26 cellular contexts compared by ENCODE assay signal in the genomic region with DNA sequence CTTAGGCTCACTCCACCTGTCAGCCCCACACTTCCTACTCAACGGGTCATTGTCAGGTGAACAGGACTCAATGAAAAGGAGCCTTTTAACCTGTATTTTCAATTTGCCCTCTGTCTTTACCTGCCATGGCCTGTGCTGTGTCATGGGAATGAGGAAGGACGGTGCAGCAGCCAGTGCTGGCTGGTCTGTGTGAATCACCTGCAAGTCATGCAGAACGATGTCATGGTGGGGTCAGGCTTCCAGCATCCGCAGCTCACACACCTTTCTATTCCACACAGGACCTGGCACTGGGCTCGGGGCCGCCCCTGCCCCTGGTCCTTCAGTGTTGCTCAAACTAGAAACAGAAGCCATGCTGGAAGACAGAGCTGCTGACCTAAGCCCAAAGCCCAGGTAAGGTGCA.
DNase-seq lines count a peak whose midpoint lies in the region; ATAC-seq and TF ChIP-seq lines count a peak whose summit lies in the region.
"Had no signal": no experiment of that assay in that cellular context is flagged by ENCODE, and none has a peak within 500 bp of the region (broad histone marks: within the 10 kb centered on the region; RNA-seq: fewer than 3 reads in every experiment).

No MANE protein-coding gene starts in this region.

- POLR2A ChIA-PET in PC-3 (lab: Charles Lee; ENCODE audit: unreplicated experiment) (no interaction called here), T-cell (lab: Charles Lee) (no interaction called here)

- no peaks in the 10 kb centered on the region for H3K79me2 ChIP-seq in PC-3 (ENCODE audit: low read length)

- no peaks in the 10 kb centered on the region for H3K27me3 Mint-ChIP-seq in T-cell
- H3K27me3 Mint-ChIP-seq: T-helper 17 cell had no signal

- BruUV-seq in PC-3 (replicated peaks; lab: Mats Ljungman, UMichigan): no TSS peak

- H3K9me3 Mint-ChIP-seq in T-cell: peaks cover 0 to 2% (median 0%) of the 10 kb centered on the region in 3 donors
- H3K9me3 Mint-ChIP-seq: activated T-cell treated with anti-CD3 and anti-CD28 coated beads, Interleukin-2, amount 50 U/mL, for 72 hours; natural killer cell treated with Interleukin-12 subunit alpha and Interleukin-12 subunit beta and Interleukin-15 and Interleukin-18, amount 100 ng/mL, for 72 hours had no signal

- no peaks in the 10 kb centered on the region for H4K20me1 ChIP-seq in PC-3 (ENCODE audit: low read length)

- H3K4me3 Mint-ChIP-seq in T-cell: no peak overlapping the region
- H3K4me3 Mint-ChIP-seq: activated T-cell treated with anti-CD3 and anti-CD28 coated beads, Interleukin-2, amount 50 U/mL, for 72 hours; natural killer cell treated with Interleukin-12 subunit alpha and Interleukin-12 subunit beta and Interleukin-15 and Interleukin-18, amount 100 ng/mL, for 72 hours; T-helper 17 cell had no signal

- peaks cover 37% of the 10 kb centered on the region for H3K4me1 ChIP-seq in PC-3 (ENCODE audit: insufficient read depth, low read length)
- H3K4me1 ChIP-seq: BE2C, left lung, right lobe of liver, upper lobe of left lung had no signal

- H3K4me1 Mint-ChIP-seq in T-cell: no peaks in the 10 kb centered on the region
- H3K4me1 Mint-ChIP-seq: T-helper 17 cell had no signal

- peak overlapping the region; percentile 23; the same call in 1 of the 2 replicates for H2AFZ ChIP-seq in PC-3 (ENCODE audit: low read length)

- peaks cover 13% of the 10 kb centered on the region for H3K36me3 Mint-ChIP-seq in T-cell
- H3K36me3 Mint-ChIP-seq: natural killer cell treated with Interleukin-12 subunit alpha and Interleukin-12 subunit beta and Interleukin-15 and Interleukin-18, amount 100 ng/mL, for 72 hours had no signal

- CTCF ChIA-PET in PC-3 (lab: Charles Lee): no interaction called here
- CTCF ChIA-PET in T-cell (lab: Charles Lee): no interaction called here

- no peak overlapping the region for H3K4me3 ChIP-seq in PC-3 (ENCODE audit: low read length)
- H3K4me3 ChIP-seq in epithelial cell of proximal tubule (ENCODE audit: low read depth, low read length): peak overlapping the region; percentile 3
- H3K4me3 ChIP-seq: dorsolateral prefrontal cortex, left lung, right lobe of liver, SJSA1, upper lobe of left lung had no signal

- intact Hi-C loops in PC-3 (cut with micrococcal nuclease): no loop called here

- H3K9ac ChIP-seq in PC-3 (ENCODE audit: low read length): peak overlapping the region; percentile 74
- H3K9ac ChIP-seq: KMS-11 had no signal

- H3K9me2 ChIP-seq in PC-3 (replicated peaks; ENCODE audit: low read length): no peaks in the 10 kb centered on the region

- ATAC-seq in PC-3 (peak; percentile 91), T-cell (replicated peaks in 1 of 4) (no peak), GM18870 (IDR thresholded peaks at IDR 0.05; ENCODE audit: unreplicated experiment) (no peak)
- ATAC-seq: activated T-cell treated with anti-CD3 and anti-CD28 coated beads, Interleukin-2, amount 50 U/mL, for 72 hours; left lung; T-helper 17 cell had no signal

- H3K9me3 ChIP-seq in PC-3 (ENCODE audit: low read length): no peaks in the 10 kb centered on the region
- H3K9me3 ChIP-seq: BE2C, left lung, right lobe of liver, SJSA1, upper lobe of left lung had no signal

- TF ChIP-seq CTCF in PC-3 (conservative IDR thresholded peaks at IDR 0.05; ENCODE audit: low read depth, low read length) (no peak), epithelial cell of proximal tubule (conservative IDR thresholded peaks at IDR 0.05; ENCODE audit: low read depth, low read length) (no peak)

- H3K4me2 ChIP-seq in PC-3 (ENCODE audit: low read length): peak overlapping the region; percentile 55
- H3K4me2 ChIP-seq: KMS-11 had no signal

- H3K27me3 ChIP-seq in PC-3 (ENCODE audit: low read length): no peaks in the 10 kb centered on the region
- H3K27me3 ChIP-seq: dorsolateral prefrontal cortex, left lung, right lobe of liver, SJSA1, upper lobe of left lung had no signal

- in situ Hi-C loops in Caki2 (cut with HindIII; ENCODE audit: low pct_unique_long_range_greater_than_20kb, low sequenced_read_pairs): loop anchor here (25.0 kb wide), 1 partner anchor 322 kb away; no protein-coding TSS in a partner anchor

- no peaks in the 10 kb centered on the region for H3F3A ChIP-seq in PC-3 (ENCODE audit: low read length, unreplicated experiment)

- H3K36me3 ChIP-seq in PC-3 (ENCODE audit: low read depth, low read length): no peaks in the 10 kb centered on the region
- H3K36me3 ChIP-seq: BE2C, left lung, right lobe of liver, SJSA1, upper lobe of left lung had no signal

- peak; percentile 98 for DNase-seq in Caki2 (ENCODE audit: low read depth)
- DNase-seq in PC-3: peak; percentile 90
- peak; percentile 87 for DNase-seq in epithelial cell of proximal tubule (ENCODE audit: low read depth)
- peak; percentile 78 for DNase-seq in left kidney (ENCODE audit: low read depth, low spot score)
- DNase-seq in T-cell: no peak
- DNase-seq in RKO (ENCODE audit: low spot score): no peak
- no peak for DNase-seq in nucleus accumbens (lab: John Stamatoyannopoulos, UW)
- DNase-seq: activated CD4-positive, alpha-beta T cell treated with anti-CD3 and anti-CD28 coated beads for 48 hours; activated naive CD4-positive, alpha-beta T cell treated with anti-CD3 and anti-CD28 coated beads, Interleukin-2, amount 50 U/mL, for 16 hours; activated T-cell treated with anti-CD3 and anti-CD28 coated beads, Interleukin-2, amount 50 U/mL, for 72 hours; aorta; BE2C; dorsolateral prefrontal cortex; EL; H7; left lung; midbrain; NCI-H187; NCI-H774; right lobe of liver; T-helper 17 cell had no signal

- no peak overlapping the region for H3K27ac Mint-ChIP-seq in T-cell
- H3K27ac Mint-ChIP-seq: activated T-cell treated with anti-CD3 and anti-CD28 coated beads, Interleukin-2, amount 50 U/mL, for 72 hours; natural killer cell treated with Interleukin-12 subunit alpha and Interleukin-12 subunit beta and Interleukin-15 and Interleukin-18, amount 100 ng/mL, for 72 hours; T-helper 17 cell had no signal

- peak overlapping the region; percentile 83 for H3K27ac ChIP-seq in PC-3 (ENCODE audit: low read length)
- H3K27ac ChIP-seq: dorsolateral prefrontal cortex, KMS-11, left lung, right lobe of liver, upper lobe of left lung had no signal

Comparison
In these comparisons a context has a peak if more than half of its experiments do, and no peak if none do; other contexts are left out.
1. DNase-seq: peak in Caki2 (single experiment), PC-3 (single experiment), epithelial cell of proximal tubule (single experiment) and left kidney (single experiment); none in T-cell (0 of 34), RKO (single experiment) and nucleus accumbens (0 of 56).